22 cellular contexts compared by ENCODE assay signal in the genomic region with DNA sequence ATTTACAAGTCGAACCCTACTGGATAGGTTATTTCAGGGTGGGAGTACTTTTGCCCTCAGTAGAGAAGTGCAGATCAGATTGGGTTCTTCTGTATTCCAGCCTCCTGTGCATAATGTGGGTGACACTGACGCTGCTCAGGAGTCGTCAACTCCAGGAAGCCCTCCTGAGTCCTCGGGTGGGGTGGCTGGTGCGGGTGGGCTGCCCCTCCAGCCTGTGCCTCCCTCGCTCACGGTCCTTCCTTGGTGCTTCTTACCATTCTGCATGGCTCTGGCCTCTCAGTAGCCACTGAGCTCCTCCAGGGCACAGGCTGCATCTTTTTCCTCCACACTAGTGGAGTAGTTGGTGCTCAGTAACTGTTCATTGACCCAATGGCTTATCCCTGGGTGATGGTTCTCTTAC. TPM values are rescaled to one million over a fixed set of nuclear protein-coding genes. Genes with fewer than 3 reads are reported as not detected.
"Had no signal": no experiment of that assay in that cellular context is flagged by ENCODE, and none has a peak within 500 bp of the region (broad histone marks: within the 10 kb centered on the region; RNA-seq: fewer than 3 reads in every experiment).

No MANE protein-coding gene starts in this region.

- H3K27ac ChIP-seq: left lung, lower lobe of right lung, parathyroid adenoma, sigmoid colon, spleen, suprapubic skin, thoracic aorta, tibial artery, vagina had no signal

- DNase-seq: hippocampal formation; kidney glomerular epithelial cell; left colon; left lung; lower lobe of right lung; mammary epithelial cell; mesenchymal stem cell; naive thymus-derived CD8-positive, alpha-beta T cell; nucleus accumbens; right cardiac atrium; sigmoid colon; small intestine; spleen; stimulated activated CD4-positive, alpha-beta T cell treated with anti-CD3 and anti-CD28 coated beads, Interleukin-4, amount 100 ng/mL, for 24 hours; stimulated activated naive CD4-positive, alpha-beta T cell; tibial artery; trophoblast cell had no signal

- H3K4me3 ChIP-seq: left lung, lower lobe of right lung, sigmoid colon, spleen, suprapubic skin, thoracic aorta, tibial artery, vagina had no signal

RNA-seq across cellular contexts. Expression of gene CDH23, which starts 4.3 kb away (rescaled TPM):
- total RNA-seq: renal cortical epithelial cell had no signal
